In genomic region chr1:29901618-29902017, GRCh38 we compare ENCODE assay signal across 26 cellular contexts.
DNase-seq lines count a peak whose midpoint lies in the region; ATAC-seq, FAIRE-seq and TF ChIP-seq lines count a peak whose summit lies in the region.
"Had no signal": no experiment of that assay in that cellular context is flagged by ENCODE, and none has a peak within 500 bp of the region (broad histone marks: within the 10 kb centered on the region; RNA-seq: fewer than 3 reads in every experiment).

No MANE protein-coding gene starts in this region.

- no peak for TF ChIP-seq POLR2A in GM12878 (IDR thresholded peaks at IDR 0.05; ENCODE audit: low read depth, low read length)
- no peak for TF ChIP-seq POLR2A in GM12891 (IDR thresholded peaks at IDR 0.05; ENCODE audit: low read depth, low read length)

- peaks cover 28 to 62% of the 10 kb centered on the region in 2 donors for H3K27me3 Mint-ChIP-seq in natural killer cell treated with Interleukin-12 subunit alpha and Interleukin-12 subunit beta and Interleukin-15 and Interleukin-18, amount 100 ng/mL, for 72 hours

- POLR2A ChIA-PET in A673 (lab: Charles Lee; ENCODE audit: low non-redundant PET) (interaction anchor here (0.8 kb wide), 1 partner anchor 12 kb away, joined by 3 read pairs; no protein-coding TSS in a partner anchor), HEK293 (lab: Yijun Ruan, JAX) (no interaction called here), GM12878 (lab: Charles Lee) (no interaction called here)

- TF ChIP-seq CTCF in A673 (conservative IDR thresholded peaks at IDR 0.05; ENCODE audit: low read depth, low read length), result no peak
- TF ChIP-seq CTCF in HEK293 (tag by site-specific recombination; IDR thresholded peaks at IDR 0.05), result no peak
- TF ChIP-seq CTCF in GM12878 (IDR thresholded peaks at IDR 0.05 in 2 of 3, conservative IDR thresholded peaks at IDR 0.05 in 1 of 3; ENCODE audit: control insufficient read depth in 2 of 3, extremely low read depth in 1 of 3, insufficient read depth in 1 of 3, low read depth in 3 of 3, low read length in 3 of 3), result no peak
- TF ChIP-seq CTCF in GM20000 (IDR thresholded peaks at IDR 0.05; ENCODE audit: extremely low read depth, missing control alignments), result no peak
- TF ChIP-seq CTCF in upper lobe of right lung (IDR thresholded peaks at IDR 0.05), result no peak

- H2AFZ ChIP-seq in GM12878 (ENCODE audit: control insufficient read depth, low read depth, low read length), result peak overlapping the region; percentile 12; the same call in 1 of the 2 replicates

- no peak overlapping the region for H3K4me3 ChIP-seq in A673 (ENCODE audit: low read depth, low read length, poor library complexity, severe bottlenecking)
- H3K4me3 ChIP-seq in HEK293 (ENCODE audit: low read depth, low read length), result no peak overlapping the region
- H3K4me3 ChIP-seq in GM12878, result no peak overlapping the region
- H3K4me3 ChIP-seq in upper lobe of right lung, result no peak overlapping the region
- H3K4me3 ChIP-seq: BLaER1 treated with 17β-estradiol and CSF1 and Interleukin-3, amounts not matched to agents 10 nM and 100 nM; ovary; sigmoid colon had no signal

- in situ Hi-C loops in GM12878 (cut with MboI), result no loop called here

- no peak for TF ChIP-seq RAD21 in GM12878 (IDR thresholded peaks at IDR 0.05; ENCODE audit: insufficient read depth, low read depth, low read length)

- DNase-seq in A673 (ENCODE audit: low spot score) (peak; percentile 16), GM12878 (ENCODE audit: low read depth, low spot score) (no peak), kidney tubule cell (ENCODE audit: low spot score) (peak; percentile 8), GM20000 (ENCODE audit: low spot score) (no peak), GM12891 (ENCODE audit: insufficient read length, low spot score) (no peak), upper lobe of right lung (no peak)
- DNase-seq in natural killer cell treated with Interleukin-12 subunit alpha and Interleukin-12 subunit beta and Interleukin-15 and Interleukin-18, amount 100 ng/mL, for 72 hours (ENCODE audit: low spot score), result no peak
- DNase-seq: ACHN; activated CD4-positive, alpha-beta T cell treated with anti-CD3 and anti-CD28 coated beads, Interleukin-2, amount 50 U/mL, for 48 hours; activated CD4-positive, CD25-positive, alpha-beta regulatory T cell; activated gamma-delta T cell; activated naive CD8-positive, alpha-beta T cell treated with anti-CD3 and anti-CD28 coated beads, Interleukin-2, amount 50 U/mL, for 24 hours; activated T-cell treated with anti-CD3 and anti-CD28 coated beads for 4 hours; EL; hypothalamus; naive thymus-derived CD8-positive, alpha-beta T cell; NCI-H1930; NCI-H446 treated with DMSO at 0.1 percent for 48 hours; ovary; sigmoid colon had no signal

- H3K9me3 Mint-ChIP-seq in natural killer cell treated with Interleukin-12 subunit alpha and Interleukin-12 subunit beta and Interleukin-15 and Interleukin-18, amount 100 ng/mL, for 72 hours, result no peaks in the 10 kb centered on the region
- H3K9me3 Mint-ChIP-seq: activated naive CD8-positive, alpha-beta T cell treated with anti-CD3 and anti-CD28 coated beads, Interleukin-2, amount 50 U/mL, for 24 hours; naive thymus-derived CD8-positive, alpha-beta T cell had no signal

- BruUV-seq in A673 (replicated peaks; lab: Mats Ljungman, UMichigan), result no TSS peak
- BruUV-seq in GM12878 (replicated peaks; lab: Mats Ljungman, UMichigan), result no TSS peak

- CTCF ChIA-PET in A673 (lab: Charles Lee) (no interaction called here), HEK293 (lab: Yijun Ruan, JAX) (interaction anchor here (0.7 kb wide), 1 partner anchor 109 kb away, joined by 3 read pairs; no protein-coding TSS in a partner anchor), GM12878 (lab: Yijun Ruan, JAX) (interaction anchor here (0.6 kb wide), 1 partner anchor 53 kb away, joined by 3 read pairs; no protein-coding TSS in a partner anchor)

- no peak for TF ChIP-seq EP300 in GM12878 (IDR thresholded peaks at IDR 0.05; ENCODE audit: borderline replicate concordance in 1 of 2, control insufficient read depth in 1 of 2, low read depth in 2 of 2, low read length in 2 of 2)

- intact Hi-C loops in A673 (cut with micrococcal nuclease; ENCODE audit: unreplicated experiment) (no loop called here), GM12878 (cut with micrococcal nuclease; ENCODE audit: unreplicated experiment) (no loop called here), upper lobe of right lung (cut with DNase I) (no loop called here)

- no peaks in the 10 kb centered on the region for H3K27me3 ChIP-seq in A673 (replicated peaks; ENCODE audit: insufficient read depth, low read depth, low read length, poor library complexity)
- no peaks in the 10 kb centered on the region; a peak in 1 of 4 replicates for H3K27me3 ChIP-seq in GM12878 (replicated peaks in 1 of 2; ENCODE audit: control insufficient read depth in 2 of 2, insufficient read depth in 2 of 2, low read length in 1 of 2)
- peaks cover 19% of the 10 kb centered on the region for H3K27me3 ChIP-seq in upper lobe of right lung
- H3K27me3 ChIP-seq: BLaER1 treated with 17β-estradiol and CSF1 and Interleukin-3, amounts not matched to agents 10 nM and 100 nM; ovary had no signal

- ATAC-seq in GM12878 (no peak), upper lobe of right lung (no peak)
- no peak for ATAC-seq in natural killer cell treated with Interleukin-12 subunit alpha and Interleukin-12 subunit beta and Interleukin-15 and Interleukin-18, amount 100 ng/mL, for 72 hours
- ATAC-seq: activated naive CD8-positive, alpha-beta T cell treated with anti-CD3 and anti-CD28 coated beads, Interleukin-2, amount 50 U/mL, for 24 hours; esophagus mucosa; HCT116; naive thymus-derived CD8-positive, alpha-beta T cell had no signal

- no peaks in the 10 kb centered on the region for H3K79me2 ChIP-seq in GM12878 (ENCODE audit: control insufficient read depth, insufficient read depth, low read length)

- no peaks in the 10 kb centered on the region for H4K20me1 ChIP-seq in GM12878 (ENCODE audit: control insufficient read depth, insufficient read depth)
- H4K20me1 ChIP-seq: BLaER1 treated with 17β-estradiol and CSF1 and Interleukin-3, amounts not matched to agents 10 nM and 100 nM had no signal

- WGBS in GM12878 (ENCODE audit: insufficient coverage, insufficient replicate concordance, low lambda C conversion rate, missing lambda C conversion rate), result 13% methylated on average over 7 of the region's 7 CpGs

- H3K27ac ChIP-seq in A673 (ENCODE audit: low read depth, low read length, poor library complexity, severe bottlenecking) (no peak overlapping the region), HEK293 (ENCODE audit: extremely low read depth, low read depth, low read length) (no peak overlapping the region), GM12878 (ENCODE audit: control insufficient read depth, insufficient read depth) (no peak overlapping the region), upper lobe of right lung (no peak overlapping the region)
- H3K27ac ChIP-seq: BLaER1 treated with 17β-estradiol and CSF1 and Interleukin-3, amounts not matched to agents 10 nM and 100 nM; ovary; RWPE1; sigmoid colon had no signal

- H3K36me3 Mint-ChIP-seq in natural killer cell treated with Interleukin-12 subunit alpha and Interleukin-12 subunit beta and Interleukin-15 and Interleukin-18, amount 100 ng/mL, for 72 hours, result no peaks in the 10 kb centered on the region
- H3K36me3 Mint-ChIP-seq: naive thymus-derived CD8-positive, alpha-beta T cell had no signal

- no peak overlapping the region for H3K27ac Mint-ChIP-seq in natural killer cell treated with Interleukin-12 subunit alpha and Interleukin-12 subunit beta and Interleukin-15 and Interleukin-18, amount 100 ng/mL, for 72 hours
- H3K27ac Mint-ChIP-seq: activated naive CD8-positive, alpha-beta T cell treated with anti-CD3 and anti-CD28 coated beads, Interleukin-2, amount 50 U/mL, for 24 hours; naive thymus-derived CD8-positive, alpha-beta T cell had no signal

- H3K4me1 ChIP-seq in A673 (ENCODE audit: insufficient read depth, low read length, poor library complexity, severe bottlenecking) (peaks cover 7% of the 10 kb centered on the region), HEK293 (ENCODE audit: control insufficient read depth, insufficient read depth, low read length) (no peaks in the 10 kb centered on the region), GM12878 (ENCODE audit: control insufficient read depth, insufficient read depth, low read length) (no peaks in the 10 kb centered on the region; the same call in 1 of the 2 replicates), upper lobe of right lung (no peaks in the 10 kb centered on the region)

- SMC1A ChIA-PET in GM12878 (lab: Charles Lee; ENCODE audit: uncharacterized antibody, unreplicated experiment), result interaction anchor here (0.6 kb wide), 1 partner anchor 56 kb away, joined by 3 read pairs; no protein-coding TSS in a partner anchor

- H3K36me3 ChIP-seq in A673 (ENCODE audit: insufficient read depth, low read length, poor library complexity, severe bottlenecking) (no peaks in the 10 kb centered on the region), HEK293 (ENCODE audit: control insufficient read depth in 2 of 2, insufficient read depth in 1 of 2, low read length in 2 of 2) (no peaks in the 10 kb centered on the region), GM12878 (ENCODE audit: control insufficient read depth in 2 of 2, insufficient read depth in 2 of 2, low read length in 1 of 2) (no peaks in the 10 kb centered on the region), upper lobe of right lung (no peaks in the 10 kb centered on the region)
- H3K36me3 ChIP-seq: BLaER1 treated with 17β-estradiol and CSF1 and Interleukin-3, amounts not matched to agents 10 nM and 100 nM; ovary; sigmoid colon had no signal

- no peak overlapping the region for H3K4me2 ChIP-seq in GM12878 (ENCODE audit: control insufficient read depth, insufficient read depth)

- RAD21 ChIA-PET in GM12878 (lab: Charles Lee; ENCODE audit: unreplicated experiment), result no interaction called here

- H3K9ac ChIP-seq in GM12878 (ENCODE audit: control insufficient read depth, insufficient read depth, low read length), result no peak overlapping the region

- no peak for FAIRE-seq in GM12878 (lab: Jason Lieb, UNC)
- no peak for FAIRE-seq in GM12891 (lab: Jason Lieb, UNC)
- FAIRE-seq: frontal cortex had no signal

- H3K9me3 ChIP-seq in A673 (ENCODE audit: low read depth, low read length, poor library complexity, severe bottlenecking), result no peaks in the 10 kb centered on the region
- no peaks in the 10 kb centered on the region for H3K9me3 ChIP-seq in HEK293 (ENCODE audit: control insufficient read depth, insufficient read depth, low read depth, low read length)
- H3K9me3 ChIP-seq in GM12878 (replicated peaks; ENCODE audit: control insufficient read depth, insufficient read depth, low read length), result no peaks in the 10 kb centered on the region
- no peaks in the 10 kb centered on the region for H3K9me3 ChIP-seq in upper lobe of right lung
- H3K9me3 ChIP-seq: BLaER1 treated with 17β-estradiol and CSF1 and Interleukin-3, amounts not matched to agents 10 nM and 100 nM; ovary; sigmoid colon had no signal

- no peak overlapping the region for H3K4me3 Mint-ChIP-seq in natural killer cell treated with Interleukin-12 subunit alpha and Interleukin-12 subunit beta and Interleukin-15 and Interleukin-18, amount 100 ng/mL, for 72 hours
- H3K4me3 Mint-ChIP-seq: activated naive CD8-positive, alpha-beta T cell treated with anti-CD3 and anti-CD28 coated beads, Interleukin-2, amount 50 U/mL, for 24 hours; naive thymus-derived CD8-positive, alpha-beta T cell had no signal

- no peaks in the 10 kb centered on the region for H3K4me1 Mint-ChIP-seq in natural killer cell treated with Interleukin-12 subunit alpha and Interleukin-12 subunit beta and Interleukin-15 and Interleukin-18, amount 100 ng/mL, for 72 hours (ENCODE audit: low read depth in 2 of 2)
- H3K4me1 Mint-ChIP-seq: activated naive CD8-positive, alpha-beta T cell treated with anti-CD3 and anti-CD28 coated beads, Interleukin-2, amount 50 U/mL, for 24 hours; naive thymus-derived CD8-positive, alpha-beta T cell had no signal

Comparison
In these comparisons a context has a peak if more than half of its experiments do, and no peak if none do; other contexts are left out.
1. DNase-seq: peak in A673 (single experiment) and kidney tubule cell (single experiment); none in GM12878 (single experiment), natural killer cell treated with Interleukin-12 subunit alpha and Interleukin-12 subunit beta and Interleukin-15 and Interleukin-18, amount 100 ng/mL, for 72 hours (single experiment), GM20000 (single experiment), GM12891 (single experiment) and upper lobe of right lung (single experiment).